ENCODE assay signal across 25 cellular contexts in genomic region chr12:83665755-83666154, GRCh38.
"Had no signal": no experiment of that assay in that cellular context is flagged by ENCODE, and none has a peak within 500 bp of the region (broad histone marks: within the 10 kb centered on the region; RNA-seq: fewer than 3 reads in every experiment).

No MANE protein-coding gene starts in this region.

- H3K27ac ChIP-seq: ascending aorta, body of pancreas, coronary artery, SJSA1 had no signal

- H3K9me3 ChIP-seq: ascending aorta, body of pancreas had no signal

- H3K4me1 ChIP-seq: ascending aorta, SJSA1 had no signal

- H3K36me3 ChIP-seq: ascending aorta, SJSA1 had no signal

- H3K27me3 ChIP-seq: ascending aorta, body of pancreas, SJSA1 had no signal

- H3K4me3 ChIP-seq: ascending aorta, body of pancreas, coronary artery, SJSA1 had no signal

- DNase-seq: activated B cell treated with CpG ODN at 0.5 μM for 24 hours; activated CD4-positive, alpha-beta memory T cell treated with anti-CD3 and anti-CD28 coated beads for 36 hours; activated CD4-positive, alpha-beta T cell treated with anti-CD3 and anti-CD28 coated beads, Interleukin-2, amount 10 ng/mL, durations not matched to agents 7 days and 5 days; activated CD8-positive, alpha-beta memory T cell treated with anti-CD3 and anti-CD28 coated beads for 24 hours; activated effector memory CD4-positive, alpha-beta T cell treated with anti-CD3 and anti-CD28 coated beads, Interleukin-2, amount 50 U/mL, for 16 hours; activated naive CD4-positive, alpha-beta T cell treated with Interleukin-2 at 50 U/mL for 16 hours; activated naive CD8-positive, alpha-beta T cell treated with anti-CD3 and anti-CD28 coated beads, Interleukin-2, amount 50 U/mL, for 24 hours; activated T-cell treated with anti-CD3 and anti-CD28 coated beads, Interleukin-2, amount 50 U/mL, for 4 hours; amniotic stem cell; body of pancreas; central memory CD4-positive, alpha-beta T cell; Kasumi-1; NCI-H1048; NCI-H146; NCI-H187 treated with DMSO at 0.1 percent for 48 hours; NCI-H2081 treated with DMSO at 0.1 percent for 48 hours; NCI-H524; NCI-H748 treated with DMSO at 0.1 percent for 48 hours; PC-3; SHP77; T-cell; T1000 had no signal
